In the genomic region with DNA sequence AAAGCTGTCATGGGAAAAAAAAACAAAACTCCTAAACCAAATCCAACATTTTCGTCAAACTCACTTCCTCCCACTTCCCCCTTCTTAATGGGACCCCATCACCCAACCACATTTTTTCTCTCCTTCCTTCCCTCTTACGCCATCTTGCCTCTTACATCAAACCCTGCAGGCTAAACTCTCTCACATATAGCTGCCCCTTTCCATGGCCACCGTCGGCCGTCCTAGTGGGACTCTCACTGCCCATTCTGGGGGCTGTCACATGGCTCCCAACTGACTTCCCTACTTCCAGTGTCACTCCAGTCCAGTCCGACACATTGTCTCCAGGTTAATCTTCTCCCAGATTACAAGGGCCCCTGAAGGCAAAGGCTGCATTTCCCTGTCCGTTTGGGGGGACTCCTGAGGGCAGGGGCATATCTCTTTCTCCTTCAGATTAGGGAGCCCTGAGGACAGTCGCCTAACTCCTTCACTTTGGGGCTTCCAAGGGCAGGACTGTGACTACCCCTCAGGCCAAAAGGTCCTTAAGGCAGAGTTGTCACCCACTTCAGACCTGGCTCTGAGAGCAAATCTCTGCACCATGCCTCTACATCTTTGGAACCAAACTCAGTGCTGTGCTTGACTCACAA, we compare ENCODE assay signal across 9 cellular contexts. TPM values are rescaled to one million over a fixed set of nuclear protein-coding genes. Genes with fewer than 3 reads are reported as not detected.
DNase-seq lines count a peak whose midpoint lies in the region; ATAC-seq, FAIRE-seq and TF ChIP-seq lines count a peak whose summit lies in the region.
"Had no signal": no experiment of that assay in that cellular context is flagged by ENCODE, and none has a peak within 500 bp of the region (broad histone marks: within the 10 kb centered on the region; RNA-seq: fewer than 3 reads in every experiment).

No MANE protein-coding gene starts in this region.

- no peaks in the 10 kb centered on the region for H3K36me3 Mint-ChIP-seq in activated CD8-positive, alpha-beta memory T cell treated with anti-CD3 and anti-CD28 coated beads, Interleukin-2, amount 10 ng/mL, durations not matched to agents 7 days and 5 days
- peaks cover 11% of the 10 kb centered on the region for H3K36me3 Mint-ChIP-seq in effector memory CD8-positive, alpha-beta T cell (ENCODE audit: insufficient read depth)

- CTCF ChIA-PET in activated CD8-positive, alpha-beta memory T cell treated with anti-CD3 and anti-CD28 coated beads, Interleukin-2, amount 10 ng/mL, durations not matched to agents 7 days and 5 days (lab: Charles Lee) = interaction anchor here (0.8 to 28.6 kb wide), 7 partner anchors 10 to 126 kb away, joined by 3 to 1010 read pairs (median 4); a partner anchor contains a TSS

- peak overlapping the region; percentile 86 for H3K4me3 Mint-ChIP-seq in activated CD8-positive, alpha-beta memory T cell treated with anti-CD3 and anti-CD28 coated beads, Interleukin-2, amount 10 ng/mL, durations not matched to agents 7 days and 5 days
- H3K4me3 Mint-ChIP-seq in effector memory CD8-positive, alpha-beta T cell = peak overlapping the region; percentile 93 to 97

- H3K9me3 Mint-ChIP-seq in activated CD8-positive, alpha-beta memory T cell treated with anti-CD3 and anti-CD28 coated beads, Interleukin-2, amount 10 ng/mL, durations not matched to agents 7 days and 5 days (ENCODE audit: low read depth) = no peaks in the 10 kb centered on the region
- no peaks in the 10 kb centered on the region for H3K9me3 Mint-ChIP-seq in effector memory CD8-positive, alpha-beta T cell

- peak overlapping the region; percentile 44 to 89 (median 76) for H3K4me3 ChIP-seq in pancreas

- H3K9me3 ChIP-seq in pancreas = no peaks in the 10 kb centered on the region

- no peak for TF ChIP-seq CTCF in pancreas (IDR thresholded peaks at IDR 0.05)

- H3K4me1 ChIP-seq in pancreas = peaks cover 0 to 10% (median 4%) of the 10 kb centered on the region in 3 donors

- 15% methylated on average over 8 of the region's 8 CpGs for WGBS in pancreas, 2 donors

- H3K27ac Mint-ChIP-seq in activated CD8-positive, alpha-beta memory T cell treated with anti-CD3 and anti-CD28 coated beads, Interleukin-2, amount 10 ng/mL, durations not matched to agents 7 days and 5 days = peak overlapping the region; percentile 89
- peak overlapping the region; percentile 90 to 94 for H3K27ac Mint-ChIP-seq in effector memory CD8-positive, alpha-beta T cell

- H3K27me3 Mint-ChIP-seq in activated CD8-positive, alpha-beta memory T cell treated with anti-CD3 and anti-CD28 coated beads, Interleukin-2, amount 10 ng/mL, durations not matched to agents 7 days and 5 days = no peaks in the 10 kb centered on the region
- no peaks in the 10 kb centered on the region for H3K27me3 Mint-ChIP-seq in effector memory CD8-positive, alpha-beta T cell

- peaks cover 35% of the 10 kb centered on the region for H3K4me1 Mint-ChIP-seq in activated CD8-positive, alpha-beta memory T cell treated with anti-CD3 and anti-CD28 coated beads, Interleukin-2, amount 10 ng/mL, durations not matched to agents 7 days and 5 days
- peaks cover 13 to 16% of the 10 kb centered on the region in 2 donors for H3K4me1 Mint-ChIP-seq in effector memory CD8-positive, alpha-beta T cell (ENCODE audit: low read depth in 2 of 2)

- FAIRE-seq in pancreas (lab: Jason Lieb, UNC) = no peak

- H3K27me3 ChIP-seq in pancreas = no peaks in the 10 kb centered on the region

- DNase-seq in activated CD8-positive, alpha-beta memory T cell treated with anti-CD3 and anti-CD28 coated beads, Interleukin-2, amount 10 ng/mL, durations not matched to agents 7 days and 5 days = no peak
- DNase-seq in activated CD8-positive, alpha-beta memory T cell treated with anti-CD3 and anti-CD28 coated beads for 24 hours = no peak
- DNase-seq in NOMO-1 treated with dmso at 0.1 percent for 144 hours (lab: John Stamatoyannopoulos, UW; ENCODE audit: unreplicated experiment) = peak; percentile 76
- no peak for DNase-seq in effector memory CD8-positive, alpha-beta T cell
- no peak for DNase-seq in pancreas
- DNase-seq in NCI-H2029 treated with DMSO at 0.1 percent for 48 hours (lab: John Stamatoyannopoulos, UW) = no peak

- intact Hi-C loops in pancreas (cut with DNase I) = no loop called here

- H3K36me3 ChIP-seq in pancreas = no peaks in the 10 kb centered on the region

- no peak for ATAC-seq in activated CD8-positive, alpha-beta memory T cell treated with anti-CD3 and anti-CD28 coated beads, Interleukin-2, amount 10 ng/mL, durations not matched to agents 7 days and 5 days
- no peak for ATAC-seq in effector memory CD8-positive, alpha-beta T cell (replicated peaks)
- ATAC-seq in pancreas (no peak), HG02973 (IDR thresholded peaks at IDR 0.05; ENCODE audit: unreplicated experiment) (no peak), HG03039 (IDR thresholded peaks at IDR 0.05; ENCODE audit: unreplicated experiment) (no peak)

- peak overlapping the region in 1 of 4 donors; percentile 60 for H3K27ac ChIP-seq in pancreas

RNA-seq across cellular contexts. Expression of a gene that starts 0.7 kb away (rescaled TPM):
- total RNA-seq in activated CD8-positive, alpha-beta memory T cell treated with anti-CD3 and anti-CD28 coated beads, Interleukin-2, amount 10 ng/mL, durations not matched to agents 7 days and 5 days = 10 to 100 TPM; 27.7 to 39.3 TPM
- 10 to 100 TPM in 4 of 6 donors, 1 to 10 TPM in 2; 8.7 to 15.9 (median 11.5) TPM for total RNA-seq in pancreas
- 10 to 100 TPM; 44.0 to 61.6 TPM for polyA plus RNA-seq in pancreas

RNA-seq across cellular contexts. Expression of a gene that starts 12.0 kb away (rescaled TPM):
- total RNA-seq in activated CD8-positive, alpha-beta memory T cell treated with anti-CD3 and anti-CD28 coated beads, Interleukin-2, amount 10 ng/mL, durations not matched to agents 7 days and 5 days = 100 to 1,000 TPM; 951 to 971 TPM
- 10 to 100 TPM in 1 of 6 donors, 1 to 10 TPM in 4, under 1 TPM in 1; 0.98 to 13.0 (median 2.5) TPM for total RNA-seq in pancreas
- polyA plus RNA-seq in pancreas = 1 to 10 TPM; 4.0 to 4.3 TPM
- total RNA-seq: dermis microvascular lymphatic vessel endothelial cell had no signal

RNA-seq across cellular contexts. Expression of a gene that starts 25.9 kb away (rescaled TPM):
- total RNA-seq in activated CD8-positive, alpha-beta memory T cell treated with anti-CD3 and anti-CD28 coated beads, Interleukin-2, amount 10 ng/mL, durations not matched to agents 7 days and 5 days = 100 to 1,000 TPM; 562 to 632 TPM
- total RNA-seq in pancreas = 10 to 100 TPM; 29.1 to 84.2 (median 48.8) TPM
- 100 to 1,000 TPM in 1 of 2 donors, 10 to 100 TPM in 1; 61.0 to 109 TPM for polyA plus RNA-seq in pancreas

RNA-seq across cellular contexts. Expression of a gene that starts 48.2 kb away (rescaled TPM):
- total RNA-seq in activated CD8-positive, alpha-beta memory T cell treated with anti-CD3 and anti-CD28 coated beads, Interleukin-2, amount 10 ng/mL, durations not matched to agents 7 days and 5 days = 1 to 10 TPM; 5.7 to 8.6 TPM
- 1 to 10 TPM in 1 of 6 donors, under 1 TPM in 5; 0.12 to 1.3 (median 0.38) TPM for total RNA-seq in pancreas
- 1 to 10 TPM in 1 of 2 donors, under 1 TPM in 1; 0.73 to 2.0 TPM for polyA plus RNA-seq in pancreas

Comparison
In these comparisons a context has a peak if more than half of its experiments do, and no peak if none do; other contexts are left out.
1. RNA of a gene that starts 12.0 kb away (total RNA-seq): 951 to 971 TPM in activated CD8-positive, alpha-beta memory T cell treated with anti-CD3 and anti-CD28 coated beads, Interleukin-2, amount 10 ng/mL, durations not matched to agents 7 days and 5 days; 0.98 to 13.0 TPM in pancreas; every median in the first group is over 10 times any median in the second.
2. RNA of a gene that starts 25.9 kb away (total RNA-seq): 562 to 632 TPM in activated CD8-positive, alpha-beta memory T cell treated with anti-CD3 and anti-CD28 coated beads, Interleukin-2, amount 10 ng/mL, durations not matched to agents 7 days and 5 days; 29.1 to 84.2 TPM in pancreas; every median in the first group is over 4 times any median in the second.